In the genomic region with DNA sequence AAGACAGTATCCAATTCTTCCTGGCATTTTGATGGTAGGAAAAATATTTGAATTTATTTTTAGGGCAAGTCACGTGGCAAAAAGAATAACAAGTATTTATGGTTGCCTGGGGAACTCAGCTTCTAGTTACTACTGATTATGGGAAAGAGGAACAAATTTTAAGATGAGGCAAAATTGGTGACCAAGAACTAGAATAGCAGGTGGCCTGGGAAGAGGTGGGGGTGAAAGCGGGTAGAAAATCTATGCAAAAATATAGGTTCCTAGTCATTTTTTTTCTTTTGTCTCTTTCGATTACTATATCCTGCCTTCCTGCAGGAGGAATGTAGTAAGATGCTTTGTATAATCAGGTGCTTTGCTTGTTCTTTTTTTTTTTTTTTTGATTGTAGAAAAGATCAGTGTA, we compare ENCODE assay signal across 13 cellular contexts. TPM values are rescaled to one million over a fixed set of nuclear protein-coding genes. Genes with fewer than 3 reads are reported as not detected.
DNase-seq lines count a peak whose midpoint lies in the region; ATAC-seq and TF ChIP-seq lines count a peak whose summit lies in the region.
"Had no signal": no experiment of that assay in that cellular context is flagged by ENCODE, and none has a peak within 500 bp of the region (broad histone marks: within the 10 kb centered on the region; RNA-seq: fewer than 3 reads in every experiment).

No MANE protein-coding gene starts in this region.

- H4K12ac ChIP-seq in trophoblast cell (ENCODE audit: low read depth, low read length), result no peak overlapping the region

- H3K18ac ChIP-seq in trophoblast cell (ENCODE audit: low read length), result no peak overlapping the region

- no peak overlapping the region for H3K27ac ChIP-seq in trophoblast cell (ENCODE audit: low read depth, low read length)
- H3K27ac ChIP-seq: breast epithelium had no signal

- H3K27me3 ChIP-seq in trophoblast cell (ENCODE audit: insufficient read depth, low read length), result no peaks in the 10 kb centered on the region
- H3K27me3 ChIP-seq: breast epithelium had no signal

- H3K9me3 ChIP-seq in trophoblast cell (ENCODE audit: insufficient read depth, low read depth, low read length), result no peaks in the 10 kb centered on the region
- H3K9me3 ChIP-seq: breast epithelium, thoracic aorta had no signal

- no peak overlapping the region for H2AK5ac ChIP-seq in trophoblast cell (ENCODE audit: low read length)

- H3K36me3 ChIP-seq in trophoblast cell (ENCODE audit: control insufficient read depth in 1 of 2, insufficient read depth in 2 of 2, low read length in 2 of 2), result no peaks in the 10 kb centered on the region
- H3K36me3 ChIP-seq: breast epithelium, thoracic aorta had no signal

- H3K4me2 ChIP-seq in trophoblast cell (ENCODE audit: low read length), result no peak overlapping the region

- H4K91ac ChIP-seq in trophoblast cell (ENCODE audit: low read depth, low read length), result no peak overlapping the region

- WGBS in trophoblast cell (ENCODE audit: extremely low coverage, insufficient coverage, insufficient read length), result no CpG with 5 or more reads among the region's 3 CpGs

- no peaks in the 10 kb centered on the region for H3K79me1 ChIP-seq in trophoblast cell (ENCODE audit: low read length)

- TF ChIP-seq CTCF in GM10266 (IDR thresholded peaks at IDR 0.05; ENCODE audit: control insufficient read depth, insufficient read depth, low read depth, missing control alignments), result no peak

- H3K9ac ChIP-seq in trophoblast cell (ENCODE audit: low read length), result no peak overlapping the region

- H2BK120ac ChIP-seq in trophoblast cell (ENCODE audit: insufficient read depth, low read length, poor library complexity), result no peak overlapping the region

- no peaks in the 10 kb centered on the region for H3K79me2 ChIP-seq in trophoblast cell (ENCODE audit: control insufficient read depth, insufficient read depth, low read length, poor library complexity)

- no peak overlapping the region for H2BK5ac ChIP-seq in trophoblast cell (ENCODE audit: low read depth, low read length, poor library complexity)

- no peak overlapping the region for H3K4me3 ChIP-seq in trophoblast cell (ENCODE audit: low read depth, low read length)
- H3K4me3 ChIP-seq: breast epithelium, thoracic aorta had no signal

- no peak overlapping the region for H3K14ac ChIP-seq in trophoblast cell (ENCODE audit: low read length)

- H2AFZ ChIP-seq in trophoblast cell (ENCODE audit: insufficient read depth, low read length, poor library complexity), result no peak overlapping the region

- no peak overlapping the region for H3K4ac ChIP-seq in trophoblast cell (ENCODE audit: low read depth, low read length)

- no peaks in the 10 kb centered on the region for H3K4me1 ChIP-seq in trophoblast cell (ENCODE audit: control insufficient read depth in 1 of 2, insufficient read depth in 2 of 2, low read length in 2 of 2)
- H3K4me1 ChIP-seq: breast epithelium had no signal

- ATAC-seq in GM19351 (IDR thresholded peaks at IDR 0.05; ENCODE audit: unreplicated experiment) (peak; percentile 56), HG02943 (IDR thresholded peaks at IDR 0.05; ENCODE audit: low read depth, unreplicated experiment) (peak; percentile 48)

- H3K23ac ChIP-seq in trophoblast cell (ENCODE audit: low read length), result no peak overlapping the region

- H4K8ac ChIP-seq in trophoblast cell (ENCODE audit: low read depth, low read length), result no peak overlapping the region

- DNase-seq in GM10266 (ENCODE audit: extremely low spot score), result peak; percentile 38
- peak; percentile 20 for DNase-seq in NAMALWA (ENCODE audit: low spot score)
- DNase-seq in trophoblast cell, result no peak
- no peak for DNase-seq in stimulated activated naive CD4-positive, alpha-beta T cell treated with Interleukin-2 at 50 U/mL for 16 hours (lab: John Stamatoyannopoulos, UW)
- DNase-seq in activated effector memory CD4-positive, alpha-beta T cell treated with anti-CD3 and anti-CD28 coated beads, Interleukin-2, amount 50 U/mL, for 16 hours, result no peak
- no peak for DNase-seq in NCI-H524 treated with DMSO at 0.1 percent for 48 hours (lab: John Stamatoyannopoulos, UW)
- DNase-seq: activated CD8-positive, alpha-beta memory T cell treated with anti-CD3 and anti-CD28 coated beads for 24 hours; CD4-positive, alpha-beta memory T cell; foreskin fibroblast had no signal

- H2BK12ac ChIP-seq in trophoblast cell (ENCODE audit: low read length), result no peak overlapping the region

RNA-seq across cellular contexts. Expression of a gene that starts 27.8 kb away (rescaled TPM):
- polyA plus RNA-seq in trophoblast cell (2013), result 1.6 and 1.7 TPM in 2 replicates

Comparison
In these comparisons a context has a peak if more than half of its experiments do, and no peak if none do; other contexts are left out.
1. DNase-seq: peak in GM10266 (single experiment) and NAMALWA (single experiment); none in trophoblast cell (0 of 2), stimulated activated naive CD4-positive, alpha-beta T cell treated with Interleukin-2 at 50 U/mL for 16 hours (single experiment), activated effector memory CD4-positive, alpha-beta T cell treated with anti-CD3 and anti-CD28 coated beads, Interleukin-2, amount 50 U/mL, for 16 hours (single experiment) and NCI-H524 treated with DMSO at 0.1 percent for 48 hours (single experiment).